Comparison of ENCODE assay signal across 1 cellular context in genomic region chr19:45863840-45864628, GRCh38.
A peak's percentile ranks its signal among the peaks of the same experiment; 100 is the strongest.
TF ChIP-seq lines count a peak whose summit lies in the region.

TSS of gene FOXA3 (plus strand) at chr19:45864326. CDS start at chr19:45864457, 131 bp downstream.

TF ChIP-seq in HepG2, 621 proteins besides CTCF, POLR2A, EP300 and RAD21 (continued from another document and continues in another):
- TF ChIP-seq ZBTB40 (IDR thresholded peaks at IDR 0.05) (no peak), ZBTB40 (CRISPR knock-in tag; IDR thresholded peaks at IDR 0.05) (no peak; the same call in 1 of the 2 replicates), ZNF619 (CRISPR knock-in tag; IDR thresholded peaks at IDR 0.05) (peak; percentile 64; the same call in 1 of the 2 replicates), ZNF317 (CRISPR knock-in tag; IDR thresholded peaks at IDR 0.05) (no peak), CENPBD1 (CRISPR knock-in tag; IDR thresholded peaks at IDR 0.05; ENCODE audit: borderline replicate concordance, low read depth) (no peak), ZNF207 (IDR thresholded peaks at IDR 0.05; ENCODE audit: borderline replicate concordance) (no peak), ZNF280D (CRISPR knock-in tag; IDR thresholded peaks at IDR 0.05) (no peak), ZNF772 (CRISPR knock-in tag; IDR thresholded peaks at IDR 0.05) (no peak), ZFP62 (CRISPR knock-in tag; IDR thresholded peaks at IDR 0.05) (no peak), ETV6 (CRISPR knock-in tag; conservative IDR thresholded peaks at IDR 0.05) (no peak), RBAK (CRISPR knock-in tag; IDR thresholded peaks at IDR 0.05) (no peak), CEBPB (IDR thresholded peaks at IDR 0.05; ENCODE audit: borderline replicate concordance, low read depth, low read length) (no peak), NFATC3 (CRISPR knock-in tag; IDR thresholded peaks at IDR 0.05) (no peak), ZBTB7B (CRISPR knock-in tag; IDR thresholded peaks at IDR 0.05) (peak; percentile 41; the same call in 1 of the 2 replicates), AHR (CRISPR knock-in tag; IDR thresholded peaks at IDR 0.05) (0 out of 2 replicates have a peak, but pooled peaks have one; percentile 14), FOXK2 (IDR thresholded peaks at IDR 0.05) (no peak), ZBTB14 (CRISPR knock-in tag; IDR thresholded peaks at IDR 0.05) (no peak; the same call in 1 of the 2 replicates), HDAC2 (CRISPR knock-in tag; IDR thresholded peaks at IDR 0.05) (peak; percentile 48; the same call in 1 of the 2 replicates), MYNN (CRISPR knock-in tag; IDR thresholded peaks at IDR 0.05; ENCODE audit: low read depth) (no peak), POGK (CRISPR knock-in tag; conservative IDR thresholded peaks at IDR 0.05) (peak; percentile 82), NCOR1 (IDR thresholded peaks at IDR 0.05; ENCODE audit: borderline replicate concordance, low read length) (no peak), RFX5 (IDR thresholded peaks at IDR 0.05; ENCODE audit: low read depth, low read length) (no peak), GLMP (CRISPR knock-in tag; IDR thresholded peaks at IDR 0.05; ENCODE audit: borderline replicate concordance) (peak; percentile 53; the same call in 1 of the 2 replicates), KDM3A (CRISPR knock-in tag; IDR thresholded peaks at IDR 0.05; ENCODE audit: low read depth) (no peak; the same call in 1 of the 2 replicates), ZSCAN21 (CRISPR knock-in tag; IDR thresholded peaks at IDR 0.05; ENCODE audit: borderline replicate concordance) (no peak; the same call in 1 of the 2 replicates), ZNF512B (CRISPR knock-in tag; IDR thresholded peaks at IDR 0.05; ENCODE audit: borderline replicate concordance) (no peak), ZNF17 (CRISPR knock-in tag; IDR thresholded peaks at IDR 0.05) (no peak), HMGXB3 (CRISPR knock-in tag; IDR thresholded peaks at IDR 0.05; ENCODE audit: borderline replicate concordance) (no peak)
